1 cellular context compared by ENCODE assay signal in the genomic region with DNA sequence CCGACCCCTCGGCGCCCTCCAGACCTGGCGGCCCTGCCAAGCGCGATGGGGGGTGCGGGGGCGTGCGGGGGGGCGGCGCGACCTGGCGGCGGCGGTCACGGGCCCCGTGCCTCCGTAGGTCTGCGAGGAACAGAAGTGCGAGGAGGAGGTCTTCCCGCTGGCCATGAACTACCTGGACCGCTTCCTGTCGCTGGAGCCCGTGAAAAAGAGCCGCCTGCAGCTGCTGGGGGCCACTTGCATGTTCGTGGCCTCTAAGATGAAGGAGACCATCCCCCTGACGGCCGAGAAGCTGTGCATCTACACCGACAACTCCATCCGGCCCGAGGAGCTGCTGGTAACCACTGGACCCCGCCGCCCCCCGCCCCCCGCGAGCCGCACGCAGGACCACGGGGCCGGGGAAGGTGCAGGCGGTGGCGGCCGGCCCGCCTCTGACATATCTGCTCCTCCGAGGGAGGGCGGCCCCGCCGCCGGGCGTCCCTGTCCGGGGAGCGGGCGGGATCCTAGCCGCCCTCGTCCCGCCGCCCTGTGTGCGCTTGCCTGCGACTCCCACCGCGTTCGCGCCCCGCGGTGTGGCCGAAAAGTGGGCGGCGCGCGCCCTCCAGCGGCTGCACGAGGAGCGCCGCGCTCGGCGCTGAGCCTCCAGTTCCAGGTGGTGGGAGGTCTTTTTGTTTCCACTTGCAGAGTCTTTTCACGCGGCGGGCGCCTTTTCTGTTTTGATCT.
TF ChIP-seq lines count a peak whose summit lies in the region.

No MANE protein-coding gene starts in this region.

TF ChIP-seq in HepG2, 621 proteins besides CTCF, POLR2A, EP300 and RAD21 (continued from another document and continues in another):
- TF ChIP-seq, protein P1, sequence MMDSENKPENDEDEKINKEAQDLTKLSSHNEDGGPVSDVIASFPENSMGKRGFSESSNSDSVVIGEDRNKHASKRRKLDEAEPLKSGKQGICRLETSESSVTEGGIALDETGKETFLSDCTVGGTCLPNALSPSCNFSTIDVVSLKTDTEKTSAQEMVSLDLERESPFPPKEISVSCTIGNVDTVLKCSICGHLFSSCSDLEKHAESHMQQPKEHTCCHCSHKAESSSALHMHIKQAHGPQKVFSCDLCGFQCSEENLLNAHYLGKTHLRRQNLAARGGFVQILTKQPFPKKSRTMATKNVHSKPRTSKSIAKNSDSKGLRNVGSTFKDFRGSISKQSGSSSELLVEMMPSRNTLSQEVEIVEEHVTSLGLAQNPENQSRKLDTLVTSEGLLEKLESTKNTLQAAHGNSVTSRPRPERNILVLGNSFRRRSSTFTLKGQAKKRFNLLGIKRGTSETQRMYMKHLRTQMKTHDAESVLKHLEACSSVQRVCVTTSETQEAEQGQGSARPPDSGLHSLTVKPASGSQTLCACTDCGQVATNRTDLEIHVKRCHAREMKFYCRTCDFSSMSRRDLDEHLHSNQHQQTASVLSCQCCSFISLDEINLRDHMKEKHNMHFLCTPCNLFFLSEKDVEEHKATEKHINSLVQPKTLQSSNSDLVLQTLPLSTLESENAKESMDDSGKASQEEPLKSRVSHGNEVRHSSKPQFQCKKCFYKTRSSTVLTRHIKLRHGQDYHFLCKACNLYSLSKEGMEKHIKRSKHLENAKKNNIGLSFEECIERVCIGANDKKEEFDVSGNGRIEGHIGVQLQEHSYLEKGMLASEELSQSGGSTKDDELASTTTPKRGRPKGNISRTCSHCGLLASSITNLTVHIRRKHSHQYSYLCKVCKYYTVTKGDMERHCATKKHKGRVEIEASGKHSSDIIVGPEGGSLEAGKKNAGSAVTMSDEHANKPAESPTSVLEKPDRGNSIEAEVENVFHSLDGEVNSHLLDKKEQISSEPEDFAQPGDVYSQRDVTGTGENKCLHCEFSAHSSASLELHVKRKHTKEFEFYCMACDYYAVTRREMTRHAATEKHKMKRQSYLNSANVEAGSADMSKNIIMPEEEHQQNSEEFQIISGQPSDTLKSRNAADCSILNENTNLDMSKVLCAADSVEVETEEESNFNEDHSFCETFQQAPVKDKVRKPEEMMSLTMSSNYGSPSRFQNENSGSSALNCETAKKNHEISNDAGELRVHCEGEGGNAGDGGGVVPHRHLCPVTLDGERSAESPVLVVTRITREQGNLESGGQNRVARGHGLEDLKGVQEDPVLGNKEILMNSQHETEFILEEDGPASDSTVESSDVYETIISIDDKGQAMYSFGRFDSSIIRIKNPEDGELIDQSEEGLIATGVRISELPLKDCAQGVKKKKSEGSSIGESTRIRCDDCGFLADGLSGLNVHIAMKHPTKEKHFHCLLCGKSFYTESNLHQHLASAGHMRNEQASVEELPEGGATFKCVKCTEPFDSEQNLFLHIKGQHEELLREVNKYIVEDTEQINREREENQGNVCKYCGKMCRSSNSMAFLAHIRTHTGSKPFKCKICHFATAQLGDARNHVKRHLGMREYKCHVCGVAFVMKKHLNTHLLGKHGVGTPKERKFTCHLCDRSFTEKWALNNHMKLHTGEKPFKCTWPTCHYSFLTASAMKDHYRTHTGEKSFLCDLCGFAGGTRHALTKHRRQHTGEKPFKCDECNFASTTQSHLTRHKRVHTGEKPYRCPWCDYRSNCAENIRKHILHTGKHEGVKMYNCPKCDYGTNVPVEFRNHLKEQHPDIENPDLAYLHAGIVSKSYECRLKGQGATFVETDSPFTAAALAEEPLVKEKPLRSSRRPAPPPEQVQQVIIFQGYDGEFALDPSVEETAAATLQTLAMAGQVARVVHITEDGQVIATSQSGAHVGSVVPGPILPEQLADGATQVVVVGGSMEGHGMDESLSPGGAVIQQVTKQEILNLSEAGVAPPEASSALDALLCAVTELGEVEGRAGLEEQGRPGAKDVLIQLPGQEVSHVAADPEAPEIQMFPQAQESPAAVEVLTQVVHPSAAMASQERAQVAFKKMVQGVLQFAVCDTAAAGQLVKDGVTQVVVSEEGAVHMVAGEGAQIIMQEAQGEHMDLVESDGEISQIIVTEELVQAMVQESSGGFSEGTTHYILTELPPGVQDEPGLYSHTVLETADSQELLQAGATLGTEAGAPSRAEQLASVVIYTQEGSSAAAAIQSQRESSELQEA (CRISPR knock-in tag; IDR thresholded peaks at IDR 0.05; ENCODE audit: not compliant biosample characterization) = peak; percentile 27
- TF ChIP-seq TOPORS (CRISPR knock-in tag; IDR thresholded peaks at IDR 0.05) = no peak
- TF ChIP-seq, protein P2, sequence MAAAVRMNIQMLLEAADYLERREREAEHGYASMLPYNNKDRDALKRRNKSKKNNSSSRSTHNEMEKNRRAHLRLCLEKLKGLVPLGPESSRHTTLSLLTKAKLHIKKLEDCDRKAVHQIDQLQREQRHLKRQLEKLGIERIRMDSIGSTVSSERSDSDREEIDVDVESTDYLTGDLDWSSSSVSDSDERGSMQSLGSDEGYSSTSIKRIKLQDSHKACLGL (CRISPR knock-in tag; IDR thresholded peaks at IDR 0.05) = peak; percentile 33; the same call in 1 of the 2 replicates
- no peak for TF ChIP-seq PCBP2 (optimal IDR thresholded peaks at IDR 0.05; ENCODE audit: low read depth, low read length, poor library complexity, severe bottlenecking)
- 0 out of 2 replicates have a peak, but pooled peaks have one; percentile 31 for TF ChIP-seq ZFP37 (CRISPR knock-in tag; IDR thresholded peaks at IDR 0.05; ENCODE audit: borderline replicate concordance)
- TF ChIP-seq NFE2L2 (IDR thresholded peaks at IDR 0.05; ENCODE audit: low read length) = no peak
- TF ChIP-seq PAF1 (CRISPR knock-in tag; IDR thresholded peaks at IDR 0.05) = no peak
- peak; percentile 47; the same call in 1 of the 2 replicates for TF ChIP-seq FOSL2 (CRISPR knock-in tag; IDR thresholded peaks at IDR 0.05)
- TF ChIP-seq U2AF2 (IDR thresholded peaks at IDR 0.05; ENCODE audit: low read depth, low read length) = no peak
- peak; percentile 81 for TF ChIP-seq ZNF547 (CRISPR knock-in tag; IDR thresholded peaks at IDR 0.05)
- no peak for TF ChIP-seq LRRFIP1 (CRISPR knock-in tag; conservative IDR thresholded peaks at IDR 0.05)
- TF ChIP-seq HMGA1 (CRISPR knock-in tag; conservative IDR thresholded peaks at IDR 0.05) = no peak
- no peak for TF ChIP-seq KLF12 (CRISPR knock-in tag; IDR thresholded peaks at IDR 0.05; ENCODE audit: borderline replicate concordance)
- no peak for TF ChIP-seq CREB3 (CRISPR knock-in tag; IDR thresholded peaks at IDR 0.05)
- TF ChIP-seq AKAP8 (CRISPR knock-in tag; IDR thresholded peaks at IDR 0.05) = peak; percentile 91; the same call in 1 of the 2 replicates
- no peak for TF ChIP-seq HNRNPH1 (optimal IDR thresholded peaks at IDR 0.05; ENCODE audit: low read depth, low read length)
- TF ChIP-seq ZNF207 (IDR thresholded peaks at IDR 0.05; ENCODE audit: borderline replicate concordance) = no peak
- TF ChIP-seq SALL1 (CRISPR knock-in tag; IDR thresholded peaks at IDR 0.05) = peak; percentile 42
- 0 out of 2 replicates have a peak, but pooled peaks have one; percentile 42 for TF ChIP-seq MTF2 (CRISPR knock-in tag; IDR thresholded peaks at IDR 0.05; ENCODE audit: borderline replicate concordance)
- no peak for TF ChIP-seq ZNF446 (CRISPR knock-in tag; IDR thresholded peaks at IDR 0.05)
- no peak for TF ChIP-seq HBP1 (CRISPR knock-in tag; IDR thresholded peaks at IDR 0.05; ENCODE audit: low read depth)
- TF ChIP-seq MAFK (conservative IDR thresholded peaks at IDR 0.05 in 1 of 2, IDR thresholded peaks at IDR 0.05 in 1 of 2; ENCODE audit: low read length in 2 of 2) = no peak
- TF ChIP-seq AGO1 (IDR thresholded peaks at IDR 0.05; ENCODE audit: low read depth, low read length, poor library complexity, severe bottlenecking) = peak; percentile 63
- no peak; the same call in none of the 2 replicates for TF ChIP-seq ZNF777 (CRISPR knock-in tag; IDR thresholded peaks at IDR 0.05)
- TF ChIP-seq, protein P3, sequence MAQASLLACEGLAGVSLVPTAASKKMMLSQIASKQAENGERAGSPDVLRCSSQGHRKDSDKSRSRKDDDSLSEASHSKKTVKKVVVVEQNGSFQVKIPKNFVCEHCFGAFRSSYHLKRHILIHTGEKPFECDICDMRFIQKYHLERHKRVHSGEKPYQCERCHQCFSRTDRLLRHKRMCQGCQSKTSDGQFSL (CRISPR knock-in tag; IDR thresholded peaks at IDR 0.05) = no peak
- TF ChIP-seq SCMH1 (CRISPR knock-in tag; IDR thresholded peaks at IDR 0.05; ENCODE audit: borderline replicate concordance) = no peak
- TF ChIP-seq, protein P4, sequence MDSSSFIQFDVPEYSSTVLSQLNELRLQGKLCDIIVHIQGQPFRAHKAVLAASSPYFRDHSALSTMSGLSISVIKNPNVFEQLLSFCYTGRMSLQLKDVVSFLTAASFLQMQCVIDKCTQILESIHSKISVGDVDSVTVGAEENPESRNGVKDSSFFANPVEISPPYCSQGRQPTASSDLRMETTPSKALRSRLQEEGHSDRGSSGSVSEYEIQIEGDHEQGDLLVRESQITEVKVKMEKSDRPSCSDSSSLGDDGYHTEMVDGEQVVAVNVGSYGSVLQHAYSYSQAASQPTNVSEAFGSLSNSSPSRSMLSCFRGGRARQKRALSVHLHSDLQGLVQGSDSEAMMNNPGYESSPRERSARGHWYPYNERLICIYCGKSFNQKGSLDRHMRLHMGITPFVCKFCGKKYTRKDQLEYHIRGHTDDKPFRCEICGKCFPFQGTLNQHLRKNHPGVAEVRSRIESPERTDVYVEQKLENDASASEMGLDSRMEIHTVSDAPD (CRISPR knock-in tag; IDR thresholded peaks at IDR 0.05) = no peak
- no peak for TF ChIP-seq ZNF558 (CRISPR knock-in tag; IDR thresholded peaks at IDR 0.05; ENCODE audit: borderline replicate concordance)
